In genomic region chr20:10636326-10636818, GRCh38 we compare ENCODE assay signal across 12 cellular contexts. TPM values are rescaled to one million over a fixed set of nuclear protein-coding genes. Genes with fewer than 3 reads are reported as not detected.
DNase-seq lines count a peak whose midpoint lies in the region; ATAC-seq and TF ChIP-seq lines count a peak whose summit lies in the region.
"Had no signal": no experiment of that assay in that cellular context is flagged by ENCODE, and none has a peak within 500 bp of the region (broad histone marks: within the 10 kb centered on the region; RNA-seq: fewer than 3 reads in every experiment).

No MANE protein-coding gene starts in this region.

- H3K9me3 ChIP-seq in AG04450 (ENCODE audit: control insufficient read depth, insufficient read depth, low read length) (no peaks in the 10 kb centered on the region), ascending aorta (no peaks in the 10 kb centered on the region), osteoblast (ENCODE audit: low read depth, low read length) (no peaks in the 10 kb centered on the region)

- H4K20me1 ChIP-seq in osteoblast (ENCODE audit: insufficient read depth, low read length) = no peaks in the 10 kb centered on the region

- H3K4me2 ChIP-seq in osteoblast (ENCODE audit: insufficient read depth, low read length) = peak overlapping the region; percentile 42
- H3K4me2 ChIP-seq: KMS-11 had no signal

- no peak overlapping the region for H3K4me3 ChIP-seq in AG04450 (ENCODE audit: low read depth, low read length)
- peak overlapping the region in 1 of 2 donors; percentile 53 for H3K4me3 ChIP-seq in ascending aorta
- no peak overlapping the region for H3K4me3 ChIP-seq in fibroblast of villous mesenchyme (ENCODE audit: low read depth, low read length)
- no peak overlapping the region for H3K4me3 ChIP-seq in osteoblast (ENCODE audit: insufficient read depth, low read length)

- peaks cover 29 to 57% of the 10 kb centered on the region in 2 donors for H3K4me1 ChIP-seq in ascending aorta
- H3K4me1 ChIP-seq in osteoblast (ENCODE audit: insufficient read depth, low read length) = peaks cover 37% of the 10 kb centered on the region

- peaks cover 2% of the 10 kb centered on the region for H3K79me2 ChIP-seq in osteoblast (ENCODE audit: insufficient read depth, low read length)

- H3K27ac ChIP-seq in AG04450 (ENCODE audit: low read depth, low read length) (peak overlapping the region; percentile 57), ascending aorta (peak overlapping the region; percentile 93 to 100), osteoblast (ENCODE audit: low read depth, low read length) (peak overlapping the region; percentile 83)
- H3K27ac ChIP-seq: KMS-11 had no signal

- DNase-seq in AG04450 (ENCODE audit: low read depth, low spot score) (peak; percentile 44), ascending aorta (ENCODE audit: low spot score in 2 of 2) (peak in 1 of 2 donors; percentile 68), fibroblast of villous mesenchyme (ENCODE audit: low read depth) (peak; percentile 66), osteoblast (ENCODE audit: insufficient read length, low spot score, missing footprints) (peak; percentile 66), GM13977 (ENCODE audit: low spot score) (no peak), NCI-H1417 (lab: John Stamatoyannopoulos, UW) (no peak)
- DNase-seq in activated effector memory CD4-positive, alpha-beta T cell treated with anti-CD3 and anti-CD28 coated beads, Interleukin-2, amount 50 U/mL, for 16 hours = no peak
- DNase-seq: activated T-cell treated with anti-CD3 and anti-CD28 coated beads, Interleukin-2, amount 50 U/mL, for 24 hours; effector memory CD8-positive, alpha-beta T cell; stimulated activated CD4-positive, alpha-beta T cell treated with anti-CD3 and anti-CD28 coated beads, Interleukin-1b, Interleukin-23, amount 100 ng/mL, for 48 hours had no signal

- peak overlapping the region; percentile 8 for H2AFZ ChIP-seq in osteoblast (ENCODE audit: low read length)

- peaks cover 13 to 28% of the 10 kb centered on the region in 2 donors for H3K36me3 ChIP-seq in ascending aorta
- peaks cover 34% of the 10 kb centered on the region for H3K36me3 ChIP-seq in osteoblast (ENCODE audit: insufficient read depth, low read length)

- TF ChIP-seq CTCF in AG04450 (IDR thresholded peaks at IDR 0.05; ENCODE audit: low read depth, low read length) (no peak), ascending aorta (IDR thresholded peaks at IDR 0.05) (no peak), fibroblast of villous mesenchyme (IDR thresholded peaks at IDR 0.05; ENCODE audit: insufficient read depth, low read depth, low read length) (no peak), osteoblast (IDR thresholded peaks at IDR 0.05; ENCODE audit: extremely low read depth, low read depth, low read length) (no peak), GM13977 (IDR thresholded peaks at IDR 0.05; ENCODE audit: extremely low read depth, insufficient read depth, missing control alignments) (no peak)

- CTCF ChIA-PET in AG04450 (lab: Charles Lee) = interaction anchor here (0.6 to 2.3 kb wide), 3 partner anchors 84 to 907 kb away, joined by 3 to 10 read pairs (median 3); no protein-coding TSS in a partner anchor

- POLR2A ChIA-PET in AG04450 (lab: Yijun Ruan, JAX) = interaction anchor here (0.6 to 1.2 kb wide), 9 partner anchors 17 to 591 kb away, joined by 3 to 5 read pairs (median 3); no protein-coding TSS in a partner anchor

- ATAC-seq in HG03039 (IDR thresholded peaks at IDR 0.05; ENCODE audit: unreplicated experiment) = no peak
- ATAC-seq: effector memory CD8-positive, alpha-beta T cell had no signal

- intact Hi-C loops in ascending aorta (cut with DNase I) = loop anchor here (5.0 kb wide), 1 partner anchor 36 kb away; the partner anchor contains the start of gene JAG1

- H3K27me3 ChIP-seq in AG04450 (ENCODE audit: control insufficient read depth, insufficient read depth, low read length) (no peaks in the 10 kb centered on the region), ascending aorta (no peaks in the 10 kb centered on the region), osteoblast (ENCODE audit: insufficient read depth, low read length) (no peaks in the 10 kb centered on the region)

- in situ Hi-C loops in GM13977 (cut with MboI; ENCODE audit: low pct_unique_long_range_greater_than_20kb, low sequenced_read_pairs, unreplicated experiment) = no loop called here

RNA-seq across cellular contexts. Expression of gene JAG1, which starts 37.4 kb away (rescaled TPM):
- 13.5 and 17.9 TPM in 2 replicates for polyA plus RNA-seq in AG04450 (2011; rRNA removed)
- polyA minus RNA-seq in AG04450 (2011; rRNA and poly(A)+ RNA removed) = 55.2 and 56.7 TPM in 2 replicates
- total RNA-seq in ascending aorta = 101 TPM
- 12.1 and 16.1 TPM in 2 replicates for total RNA-seq in fibroblast of villous mesenchyme
- 49.2 and 60.1 TPM in 2 replicates for total RNA-seq in osteoblast

Comparison
In these comparisons a context has a peak if more than half of its experiments do, and no peak if none do; other contexts are left out.
1. DNase-seq: peak in AG04450 (single experiment), fibroblast of villous mesenchyme (single experiment) and osteoblast (single experiment); none in GM13977 (single experiment), NCI-H1417 (0 of 3) and activated effector memory CD4-positive, alpha-beta T cell treated with anti-CD3 and anti-CD28 coated beads, Interleukin-2, amount 50 U/mL, for 16 hours (single experiment).
2. Peak in every context shown above with its lines, with median percentiles within 50 percentile points of each other: H3K27ac ChIP-seq.